In the genomic region with DNA sequence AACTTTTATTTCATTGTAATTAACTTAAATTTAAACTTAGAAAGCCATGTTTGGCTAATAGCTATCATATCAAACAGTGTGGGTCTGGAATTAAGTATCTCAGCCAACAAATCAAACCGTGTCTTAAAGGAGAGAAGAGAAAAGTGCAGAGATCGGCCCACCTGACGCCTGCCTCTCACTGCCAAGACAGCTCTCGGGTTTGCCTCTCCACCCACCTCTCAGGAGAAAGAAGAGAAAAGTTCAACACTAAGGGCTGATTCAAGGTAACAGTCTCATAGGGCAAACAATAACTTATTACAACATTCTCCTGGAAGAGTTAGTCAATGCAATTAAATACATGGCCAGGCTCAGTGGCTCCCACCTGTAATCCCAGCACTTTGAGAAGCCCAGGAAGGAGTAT, we compare ENCODE assay signal across 25 cellular contexts.
"Had no signal": no experiment of that assay in that cellular context is flagged by ENCODE, and none has a peak within 500 bp of the region (broad histone marks: within the 10 kb centered on the region; RNA-seq: fewer than 3 reads in every experiment).

No MANE protein-coding gene starts in this region.

- H3K36me3 Mint-ChIP-seq: stimulated activated naive B cell treated with anti-CD40 and anti-IgM and Interleukin-4, amounts not matched to agents 10 μg/mL and 1 μg/mL and 100 μg/mL, for 72 hours had no signal

- H3K4me3 ChIP-seq: left ventricle myocardium inferior, mucosa of descending colon, pancreas, psoas muscle, right atrium auricular region, right lobe of liver, skin epidermis, stomach, testis, thyroid gland, transverse colon, upper lobe of left lung had no signal

- DNase-seq: hippocampal formation; kidney; left colon; left ventricle myocardium inferior; midbrain; mucosa of descending colon; naive thymus-derived CD4-positive, alpha-beta T cell; pancreas; psoas muscle; right lobe of liver; stimulated activated CD4-positive, alpha-beta T cell treated with anti-CD3 and anti-CD28 coated beads, Interleukin-12 subunit alpha, Interleukin-12 subunit beta, amount 100 ng/mL, for 4 hours; stimulated activated CD4-positive, alpha-beta T cell treated with anti-CD3 and anti-CD28 coated beads, Interleukin-15, amount 100 ng/mL, for 24 hours; stimulated activated CD4-positive, alpha-beta T cell treated with anti-CD3 and anti-CD28 coated beads, Interleukin-2, amount 100 ng/mL, for 24 hours; stimulated activated CD4-positive, alpha-beta T cell treated with anti-CD3 and anti-CD28 coated beads, Interleukin-4, amount 100 ng/mL, for 1 hour; stimulated activated naive B cell treated with anti-CD40 and anti-IgM and Interleukin-4, amounts not matched to agents 10 μg/mL and 1 μg/mL and 100 μg/mL, for 72 hours; stimulated activated naive CD8-positive, alpha-beta T cell treated with anti-CD3 and anti-CD28 coated beads, Interleukin-15, Interleukin-2, amounts not matched to agents 100 U/mL and 50 U/mL, for 24 hours; stomach; testis; thyroid gland; transverse colon; upper lobe of left lung had no signal

- ATAC-seq: left colon; mucosa of descending colon; naive thymus-derived CD4-positive, alpha-beta T cell; pancreas; psoas muscle; right lobe of liver; stimulated activated naive B cell treated with anti-CD40 and anti-IgM and Interleukin-4, amounts not matched to agents 10 μg/mL and 1 μg/mL and 100 μg/mL, for 72 hours; stimulated activated naive CD8-positive, alpha-beta T cell treated with anti-CD3 and anti-CD28 coated beads, Interleukin-15, Interleukin-2, amounts not matched to agents 100 U/mL and 50 U/mL, for 24 hours had no signal

- H3K9me3 ChIP-seq: pancreas, psoas muscle, right lobe of liver, testis, thyroid gland had no signal

- H3K27ac ChIP-seq: left ventricle myocardium inferior, pancreas, psoas muscle, right atrium auricular region, right lobe of liver, skin epidermis, stomach, testis, thyroid gland, transverse colon, upper lobe of left lung had no signal

- H3K4me1 ChIP-seq: left ventricle myocardium inferior, pancreas, psoas muscle, right atrium auricular region, right lobe of liver, stomach, testis, thyroid gland, transverse colon, upper lobe of left lung had no signal

- H3K36me3 ChIP-seq: left ventricle myocardium inferior, pancreas, right atrium auricular region, right lobe of liver, stomach, thyroid gland, transverse colon, upper lobe of left lung had no signal

- H3K4me1 Mint-ChIP-seq: memory B cell; naive thymus-derived CD4-positive, alpha-beta T cell; stimulated activated naive B cell treated with anti-CD40 and anti-IgM and Interleukin-4, amounts not matched to agents 10 μg/mL and 1 μg/mL and 100 μg/mL, for 72 hours had no signal

- H3K27ac Mint-ChIP-seq: memory B cell; naive thymus-derived CD4-positive, alpha-beta T cell; natural killer cell treated with Interleukin-12 subunit alpha and Interleukin-12 subunit beta and Interleukin-15 and Interleukin-18, amount 100 ng/mL, for 72 hours; stimulated activated naive B cell treated with anti-CD40 and anti-IgM and Interleukin-4, amounts not matched to agents 10 μg/mL and 1 μg/mL and 100 μg/mL, for 72 hours had no signal

- H3K27me3 ChIP-seq: pancreas, right atrium auricular region, right lobe of liver, testis, thyroid gland, upper lobe of left lung had no signal

- H3K4me3 Mint-ChIP-seq: memory B cell; naive thymus-derived CD4-positive, alpha-beta T cell; natural killer cell treated with Interleukin-12 subunit alpha and Interleukin-12 subunit beta and Interleukin-15 and Interleukin-18, amount 100 ng/mL, for 72 hours; stimulated activated naive B cell treated with anti-CD40 and anti-IgM and Interleukin-4, amounts not matched to agents 10 μg/mL and 1 μg/mL and 100 μg/mL, for 72 hours had no signal
